Comparison of ENCODE assay signal across 12 cellular contexts in the genomic region with DNA sequence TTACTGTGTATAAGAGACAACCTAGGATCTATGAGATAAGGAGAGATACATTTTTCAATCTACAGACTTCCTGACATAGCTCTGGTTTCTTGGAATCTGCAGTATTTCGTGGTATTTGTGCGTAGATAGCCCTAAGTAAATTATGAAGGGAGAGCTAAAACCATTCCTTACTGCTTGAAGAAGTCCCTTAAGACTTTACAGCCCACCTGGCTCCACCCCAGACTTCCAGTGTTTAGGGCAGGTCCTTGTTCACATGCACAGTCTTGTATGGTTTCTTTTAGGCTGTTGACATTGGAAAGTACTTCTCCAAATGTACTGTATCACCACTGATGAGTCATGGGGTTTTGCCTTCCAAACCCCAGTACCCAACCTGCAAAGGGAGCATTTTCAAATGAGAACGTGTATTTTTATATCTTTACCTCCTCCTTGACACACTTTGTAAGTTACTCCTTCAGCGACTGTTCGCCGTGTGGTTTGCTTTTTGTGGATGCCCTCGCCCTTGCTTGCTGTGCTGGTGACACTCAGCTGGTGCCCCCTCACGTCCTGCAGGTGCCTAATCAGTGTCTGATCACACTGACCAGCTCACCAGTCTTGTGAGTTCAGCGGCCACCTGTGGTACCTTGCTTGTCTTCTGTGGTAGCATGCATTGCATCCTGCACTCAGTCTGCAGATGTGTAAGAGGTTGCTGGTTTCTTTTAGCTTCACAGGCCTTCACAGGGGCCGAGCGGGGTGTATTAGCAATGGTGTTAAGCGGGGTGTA.
DNase-seq lines count a peak whose midpoint lies in the region; ATAC-seq and TF ChIP-seq lines count a peak whose summit lies in the region.
"Had no signal": no experiment of that assay in that cellular context is flagged by ENCODE, and none has a peak within 500 bp of the region (broad histone marks: within the 10 kb centered on the region; RNA-seq: fewer than 3 reads in every experiment).

No MANE protein-coding gene starts in this region.

- peak overlapping the region; percentile 21 to 60 for H3K27ac ChIP-seq in left lung
- H3K27ac ChIP-seq: esophagus muscularis mucosa had no signal

- H3K27ac Mint-ChIP-seq in activated naive CD4-positive, alpha-beta T cell treated with anti-CD3 and anti-CD28 coated beads, Interleukin-2, amount 50 U/mL, for 72 hours = peak overlapping the region; percentile 7 to 39
- H3K27ac Mint-ChIP-seq in activated naive CD4-positive, alpha-beta T cell treated with anti-CD3 and anti-CD28 coated beads for 36 hours = no peak overlapping the region
- peak overlapping the region; percentile 17 for H3K27ac Mint-ChIP-seq in type B pancreatic cell
- H3K27ac Mint-ChIP-seq: activated naive CD8-positive, alpha-beta T cell treated with anti-CD3 and anti-CD28 coated beads for 36 hours; B cell had no signal

- H3K36me3 Mint-ChIP-seq in activated naive CD4-positive, alpha-beta T cell treated with anti-CD3 and anti-CD28 coated beads, Interleukin-2, amount 50 U/mL, for 72 hours = peaks cover 9 to 30% of the 10 kb centered on the region in 2 donors
- peaks cover 34% of the 10 kb centered on the region for H3K36me3 Mint-ChIP-seq in activated naive CD4-positive, alpha-beta T cell treated with anti-CD3 and anti-CD28 coated beads for 36 hours (ENCODE audit: low read depth)
- H3K36me3 Mint-ChIP-seq in type B pancreatic cell = peaks cover 24% of the 10 kb centered on the region

- no peaks in the 10 kb centered on the region for H3K27me3 Mint-ChIP-seq in activated naive CD4-positive, alpha-beta T cell treated with anti-CD3 and anti-CD28 coated beads for 36 hours (ENCODE audit: low read depth)
- H3K27me3 Mint-ChIP-seq in type B pancreatic cell = no peaks in the 10 kb centered on the region
- H3K27me3 Mint-ChIP-seq: activated naive CD8-positive, alpha-beta T cell treated with anti-CD3 and anti-CD28 coated beads for 36 hours; B cell had no signal

- no peak for ATAC-seq in activated naive CD4-positive, alpha-beta T cell treated with anti-CD3 and anti-CD28 coated beads, Interleukin-2, amount 50 U/mL, for 72 hours
- ATAC-seq in left lung = peak; percentile 69

- H3K4me1 Mint-ChIP-seq in activated naive CD4-positive, alpha-beta T cell treated with anti-CD3 and anti-CD28 coated beads for 36 hours (ENCODE audit: low read depth) = peaks cover 9% of the 10 kb centered on the region
- no peaks in the 10 kb centered on the region for H3K4me1 Mint-ChIP-seq in type B pancreatic cell (ENCODE audit: unreplicated experiment)

- H3K27me3 ChIP-seq in left lung = no peaks in the 10 kb centered on the region
- H3K27me3 ChIP-seq: esophagus muscularis mucosa had no signal

- no peaks in the 10 kb centered on the region for H3K9me3 Mint-ChIP-seq in activated naive CD4-positive, alpha-beta T cell treated with anti-CD3 and anti-CD28 coated beads, Interleukin-2, amount 50 U/mL, for 72 hours
- H3K9me3 Mint-ChIP-seq in activated naive CD4-positive, alpha-beta T cell treated with anti-CD3 and anti-CD28 coated beads for 36 hours = no peaks in the 10 kb centered on the region
- no peaks in the 10 kb centered on the region for H3K9me3 Mint-ChIP-seq in type B pancreatic cell
- H3K9me3 Mint-ChIP-seq: activated naive CD8-positive, alpha-beta T cell treated with anti-CD3 and anti-CD28 coated beads for 36 hours had no signal

- no peak overlapping the region for H3K4me3 ChIP-seq in astrocyte of the spinal cord (ENCODE audit: low read depth, low read length)
- H3K4me3 ChIP-seq in left lung = no peak overlapping the region
- H3K4me3 ChIP-seq: esophagus muscularis mucosa had no signal

- no peak overlapping the region for H3K4me3 Mint-ChIP-seq in activated naive CD4-positive, alpha-beta T cell treated with anti-CD3 and anti-CD28 coated beads for 36 hours
- H3K4me3 Mint-ChIP-seq in type B pancreatic cell = no peak overlapping the region
- H3K4me3 Mint-ChIP-seq: activated naive CD8-positive, alpha-beta T cell treated with anti-CD3 and anti-CD28 coated beads for 36 hours; B cell had no signal

- no peak for DNase-seq in activated naive CD4-positive, alpha-beta T cell treated with anti-CD3 and anti-CD28 coated beads, Interleukin-2, amount 50 U/mL, for 72 hours (ENCODE audit: low spot score in 2 of 2)
- DNase-seq in activated naive CD4-positive, alpha-beta T cell treated with anti-CD3 and anti-CD28 coated beads for 36 hours = no peak
- DNase-seq in astrocyte of the spinal cord (ENCODE audit: low read depth, low spot score) (peak; percentile 78), left lung (no peak), type B pancreatic cell (ENCODE audit: extremely low spot score, unreplicated experiment) (no peak), ACHN (no peak), T-helper 9 cell (no peak), NCI-H2171 treated with DMSO at 0.1 percent for 48 hours (lab: John Stamatoyannopoulos, UW) (no peak)
- DNase-seq: activated naive CD8-positive, alpha-beta T cell treated with anti-CD3 and anti-CD28 coated beads for 36 hours; stimulated activated CD8-positive, alpha-beta memory T cell treated with anti-CD3 and anti-CD28 coated beads, Interleukin-4, amount 100 ng/mL, for 48 hours had no signal

- peaks cover 0 to 80% of the 10 kb centered on the region in 2 donors for H3K36me3 ChIP-seq in left lung

- peaks cover 9 to 14% of the 10 kb centered on the region in 2 donors for H3K4me1 ChIP-seq in left lung

- TF ChIP-seq CTCF in astrocyte of the spinal cord (IDR thresholded peaks at IDR 0.05; ENCODE audit: low read depth, low read length) (no peak), left lung (IDR thresholded peaks at IDR 0.05) (no peak), type B pancreatic cell (conservative IDR thresholded peaks at IDR 0.05) (no peak)

- in situ Hi-C loops in astrocyte of the spinal cord (cut with HindIII; ENCODE audit: low sequenced_read_pairs) (no loop called here), ACHN (cut with HindIII; ENCODE audit: low pct_ligation_motif_present, low pct_unique_long_range_greater_than_20kb, low sequenced_read_pairs) (no loop called here)

- CTCF ChIA-PET in activated naive CD4-positive, alpha-beta T cell treated with anti-CD3 and anti-CD28 coated beads for 36 hours (lab: Charles Lee) = interaction anchor here (0.5 to 0.7 kb wide), 2 partner anchors 145 to 222 kb away, joined by 3 to 4 read pairs; no protein-coding TSS in a partner anchor

- H3K9me3 ChIP-seq in left lung = no peaks in the 10 kb centered on the region
- H3K9me3 ChIP-seq: esophagus muscularis mucosa had no signal

- intact Hi-C loops in activated naive CD4-positive, alpha-beta T cell treated with anti-CD3 and anti-CD28 coated beads for 36 hours (cut with micrococcal nuclease) = loop anchor here (2.0 kb wide), 1 partner anchor 35 kb away; no protein-coding TSS in a partner anchor
- intact Hi-C loops in left lung (cut with DNase I) = no loop called here
